Comparison of ENCODE assay signal across 21 cellular contexts in the genomic region with DNA sequence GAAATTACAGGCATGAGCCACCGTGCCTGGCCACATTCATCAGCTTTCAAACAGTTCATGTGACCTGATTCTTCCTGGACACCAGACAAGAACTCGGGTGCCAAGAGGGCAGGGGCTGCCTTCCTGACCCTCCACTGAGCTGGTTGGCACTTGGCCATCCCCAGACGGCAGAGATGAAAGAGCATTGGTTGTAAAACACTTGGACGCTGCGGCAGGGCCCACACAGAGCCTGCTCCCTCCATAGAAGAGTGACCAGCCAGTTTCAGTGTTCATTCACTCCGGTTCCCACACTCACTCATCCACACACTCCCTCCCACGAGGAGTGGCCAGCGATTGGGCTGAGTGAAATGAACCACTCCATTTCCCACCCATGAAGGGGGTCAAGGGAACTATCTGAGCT.
"Had no signal": no experiment of that assay in that cellular context is flagged by ENCODE, and none has a peak within 500 bp of the region (broad histone marks: within the 10 kb centered on the region; RNA-seq: fewer than 3 reads in every experiment).

No MANE protein-coding gene starts in this region.

- H3K9ac ChIP-seq: KMS-11 had no signal

- FAIRE-seq: astrocyte, RCC 7860 had no signal

- H3K27me3 Mint-ChIP-seq: activated naive CD4-positive, alpha-beta T cell treated with anti-CD3 and anti-CD28 coated beads, Interleukin-2, amount 50 U/mL, for 24 hours had no signal

- H3K4me3 Mint-ChIP-seq: activated CD8-positive, alpha-beta T cell treated with anti-CD3 and anti-CD28 coated beads, Interleukin-2, amount 10 ng/mL, durations not matched to agents 7 days and 5 days; activated naive CD4-positive, alpha-beta T cell treated with anti-CD3 and anti-CD28 coated beads, Interleukin-2, amount 50 U/mL, for 24 hours; T-helper 1 cell treated with Interleukin-12 subunit alpha and Interleukin-12 subunit beta and Interleukin-4 antibody, amounts not matched to agents 30 μg/mL and 1 μg/mL, for 36 hours had no signal

- DNase-seq: activated CD4-positive, alpha-beta T cell treated with anti-CD3 and anti-CD28 coated beads for 4 hours; activated CD4-positive, alpha-beta T cell treated with anti-CD3 and anti-CD28 coated beads, Interleukin-2, amount 50 U/mL, for 4 hours; activated CD8-positive, alpha-beta memory T cell treated with anti-CD3 and anti-CD28 coated beads, Interleukin-2, amount 50 U/mL, for 48 hours; activated CD8-positive, alpha-beta T cell treated with anti-CD3 and anti-CD28 coated beads, Interleukin-2, amount 10 ng/mL, durations not matched to agents 7 days and 5 days; activated naive CD4-positive, alpha-beta T cell; activated T-cell treated with anti-CD3 and anti-CD28 coated beads, Interleukin-2, amount 50 U/mL, for 1 hour; brain microvascular endothelial cell; NCI-H1092; NCI-H1417; NCI-H1694; NCI-H2029; NCI-H510A treated with DMSO at 0.1 percent for 48 hours; NCI-H69; PC-3; SHP77 had no signal

- ATAC-seq: activated CD4-positive, CD25-positive, alpha-beta regulatory T cell treated with anti-CD3 and anti-CD28 coated beads, Interleukin-2, amount 50 U/mL, for 24 hours; activated CD8-positive, alpha-beta T cell treated with anti-CD3 and anti-CD28 coated beads, Interleukin-2, amount 10 ng/mL, durations not matched to agents 7 days and 5 days had no signal

- H3K36me3 ChIP-seq: brain microvascular endothelial cell had no signal

- H3K27ac ChIP-seq: brain microvascular endothelial cell, KMS-11 had no signal

- H3K4me2 ChIP-seq: KMS-11 had no signal

- H3K36me3 Mint-ChIP-seq: activated naive CD4-positive, alpha-beta T cell treated with anti-CD3 and anti-CD28 coated beads, Interleukin-2, amount 50 U/mL, for 24 hours had no signal

- H3K27me3 ChIP-seq: brain microvascular endothelial cell had no signal

- H3K27ac Mint-ChIP-seq: activated CD8-positive, alpha-beta T cell treated with anti-CD3 and anti-CD28 coated beads, Interleukin-2, amount 10 ng/mL, durations not matched to agents 7 days and 5 days; activated naive CD4-positive, alpha-beta T cell treated with anti-CD3 and anti-CD28 coated beads, Interleukin-2, amount 50 U/mL, for 24 hours; T-helper 1 cell treated with Interleukin-12 subunit alpha and Interleukin-12 subunit beta and Interleukin-4 antibody, amounts not matched to agents 30 μg/mL and 1 μg/mL, for 36 hours had no signal

- H3K9me3 Mint-ChIP-seq: activated naive CD4-positive, alpha-beta T cell treated with anti-CD3 and anti-CD28 coated beads, Interleukin-2, amount 50 U/mL, for 24 hours; T-helper 1 cell treated with Interleukin-12 subunit alpha and Interleukin-12 subunit beta and Interleukin-4 antibody, amounts not matched to agents 30 μg/mL and 1 μg/mL, for 36 hours had no signal

- H3K4me1 Mint-ChIP-seq: activated naive CD4-positive, alpha-beta T cell treated with anti-CD3 and anti-CD28 coated beads, Interleukin-2, amount 50 U/mL, for 24 hours had no signal
